In genomic region chr6:5850848-5851255, GRCh38 we compare ENCODE assay signal across 8 cellular contexts.
DNase-seq lines count a peak whose midpoint lies in the region; ATAC-seq lines count a peak whose summit lies in the region.

No MANE protein-coding gene starts in this region.

- peak overlapping the region; percentile 81 for H3K4me2 ChIP-seq in neuronal stem cell (ENCODE audit: insufficient read depth, low read length, poor library complexity, severe bottlenecking)

- H2BK120ac ChIP-seq in neuronal stem cell (ENCODE audit: low read depth, low read length): peak overlapping the region; percentile 47

- H2BK15ac ChIP-seq in neuronal stem cell (ENCODE audit: low read length): no peak overlapping the region

- H2AFZ ChIP-seq in neuronal stem cell (ENCODE audit: low read length): peak overlapping the region; percentile 79

- H3K9me3 Mint-ChIP-seq in effector memory CD8-positive, alpha-beta T cell: no peaks in the 10 kb centered on the region

- peak overlapping the region; percentile 99 for H3K27ac ChIP-seq in neuronal stem cell (replicated peaks; ENCODE audit: low read length)

- peaks cover 0 to 6% of the 10 kb centered on the region in 2 donors for H3K9me3 ChIP-seq in neuronal stem cell (replicated peaks in 1 of 2; ENCODE audit: control insufficient read depth in 2 of 2, insufficient read depth in 1 of 2, low read depth in 1 of 2, low read length in 2 of 2)

- H3K27me3 Mint-ChIP-seq in effector memory CD8-positive, alpha-beta T cell: peaks cover 15 to 35% of the 10 kb centered on the region in 2 donors

- H3K4me3 Mint-ChIP-seq in effector memory CD8-positive, alpha-beta T cell: peak overlapping the region; percentile 69 to 75

- DNase-seq in effector memory CD8-positive, alpha-beta T cell: no peak
- peak; percentile 89 for DNase-seq in neuronal stem cell (ENCODE audit: low spot score)
- no peak for DNase-seq in NCI-H524 treated with DMSO at 0.1 percent for 48 hours (lab: John Stamatoyannopoulos, UW)
- DNase-seq in EL: no peak
- no peak for DNase-seq in stimulated activated CD8-positive, alpha-beta memory T cell treated with anti-CD3 and anti-CD28 coated beads, Interleukin-4, amount 100 ng/mL, for 48 hours

- peak overlapping the region; percentile 68 for H2AK5ac ChIP-seq in neuronal stem cell (ENCODE audit: low read depth, low read length)

- no peak overlapping the region for H4K8ac ChIP-seq in neuronal stem cell (ENCODE audit: low read depth, low read length)

- peak overlapping the region; percentile 5 for H3K9ac ChIP-seq in neuronal stem cell (ENCODE audit: low read depth, low read length, poor library complexity)

- H3K27ac Mint-ChIP-seq in effector memory CD8-positive, alpha-beta T cell: no peak overlapping the region

- H3K4me1 Mint-ChIP-seq in effector memory CD8-positive, alpha-beta T cell (ENCODE audit: low read depth in 2 of 2): peaks cover 4 to 5% of the 10 kb centered on the region in 2 donors

- H3K14ac ChIP-seq in neuronal stem cell (ENCODE audit: low read length): no peak overlapping the region

- no peaks in the 10 kb centered on the region for H3K79me1 ChIP-seq in neuronal stem cell (ENCODE audit: low read depth, low read length)

- peak; percentile 32 for ATAC-seq in GM19035 (IDR thresholded peaks at IDR 0.05; ENCODE audit: unreplicated experiment)
- peak; percentile 20 for ATAC-seq in HG03432 (IDR thresholded peaks at IDR 0.05; ENCODE audit: unreplicated experiment)
- peak; percentile 55 for ATAC-seq in effector memory CD8-positive, alpha-beta T cell (replicated peaks)
- ATAC-seq in HG02970 (IDR thresholded peaks at IDR 0.05; ENCODE audit: low FRiP score, unreplicated experiment): no peak

- H4K91ac ChIP-seq in neuronal stem cell (ENCODE audit: low read depth, low read length, poor library complexity): no peak overlapping the region

- no peak overlapping the region for H2BK12ac ChIP-seq in neuronal stem cell (ENCODE audit: low read length)

- no peak overlapping the region for H3K4ac ChIP-seq in neuronal stem cell (ENCODE audit: low read length)

- peaks cover 0 to 43% (median 0%) of the 10 kb centered on the region in 3 experiments for H3K27me3 ChIP-seq in neuronal stem cell (ENCODE audit: control insufficient read depth in 3 of 3, insufficient read depth in 3 of 3, low read depth in 1 of 3, low read length in 3 of 3)

- peaks cover 7 to 23% of the 10 kb centered on the region in 2 donors for H3K4me1 ChIP-seq in neuronal stem cell (ENCODE audit: control insufficient read depth in 2 of 2, insufficient read depth in 1 of 2, low read depth in 1 of 2, low read length in 2 of 2)

- H3K4me3 ChIP-seq in neuronal stem cell (ENCODE audit: low read length in 2 of 2): peak overlapping the region; percentile 11 to 70

- H3K23ac ChIP-seq in neuronal stem cell (ENCODE audit: low read depth, low read length, poor library complexity): no peak overlapping the region

- peak overlapping the region; percentile 77 for H2BK5ac ChIP-seq in neuronal stem cell (ENCODE audit: low read length)

- no peaks in the 10 kb centered on the region for H3K36me3 ChIP-seq in neuronal stem cell (replicated peaks in 1 of 2; ENCODE audit: control insufficient read depth in 2 of 2, insufficient read depth in 2 of 2, low read length in 2 of 2)

- peaks cover 8% of the 10 kb centered on the region for H3K36me3 Mint-ChIP-seq in effector memory CD8-positive, alpha-beta T cell (ENCODE audit: insufficient read depth)

- WGBS in neuronal stem cell (ENCODE audit: extremely low coverage in 2 of 2, insufficient read length in 2 of 2, insufficient replicate concordance in 1 of 2), 2 donors: no CpG with 5 or more reads among the region's 16 CpGs

- H3K18ac ChIP-seq in neuronal stem cell (ENCODE audit: low read length): peak overlapping the region; percentile 98
